In the genomic region with DNA sequence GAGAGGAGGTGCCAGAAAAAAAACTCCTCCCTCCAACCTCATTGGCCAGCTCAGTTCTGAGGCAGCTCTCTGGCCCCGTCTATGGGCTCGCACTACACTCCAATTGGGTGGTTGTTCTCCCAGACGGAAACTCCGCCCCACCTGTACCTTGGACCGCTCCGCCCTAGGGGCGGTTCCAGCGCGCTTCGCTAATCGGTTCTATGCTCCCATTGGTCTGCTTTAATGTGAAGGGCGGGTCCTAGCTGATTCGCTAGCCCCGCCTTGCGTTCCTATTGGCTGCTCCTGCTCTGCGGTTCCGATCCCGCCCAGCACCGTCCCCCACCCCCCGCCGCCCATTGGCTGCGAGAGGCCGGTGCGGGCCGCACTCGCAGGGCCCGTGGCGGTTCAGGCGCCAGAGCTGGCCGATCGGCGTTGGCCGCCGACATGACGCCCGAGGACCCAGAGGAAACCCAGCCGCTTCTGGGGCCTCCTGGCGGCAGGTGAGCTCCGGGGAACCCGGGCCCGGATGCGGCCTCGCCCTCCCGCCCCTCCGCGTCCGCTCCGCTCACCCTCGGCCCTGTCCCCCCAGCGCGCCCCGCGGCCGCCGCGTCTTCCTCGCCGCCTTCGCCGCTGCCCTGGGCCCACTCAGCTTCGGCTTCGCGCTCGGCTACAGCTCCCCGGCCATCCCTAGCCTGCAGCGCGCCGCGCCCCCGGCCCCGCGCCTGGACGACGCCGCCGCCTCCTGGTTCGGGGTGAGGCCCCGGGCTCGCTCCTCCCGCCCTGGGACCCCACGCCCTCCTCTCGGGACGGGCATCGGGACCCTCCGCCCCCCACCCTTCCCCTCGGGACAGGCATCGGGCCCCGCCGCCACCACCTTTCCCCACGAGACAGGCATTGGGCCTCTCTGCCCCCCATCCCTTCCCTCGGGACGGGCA, we compare ENCODE assay signal across 8 cellular contexts. TPM values are rescaled to one million over a fixed set of nuclear protein-coding genes. Genes with fewer than 3 reads are reported as not detected.
A peak's percentile ranks its signal among the peaks of the same experiment; 100 is the strongest.
DNase-seq lines count a peak whose midpoint lies in the region; ATAC-seq and TF ChIP-seq lines count a peak whose summit lies in the region.

Gene SLC2A8, plus strand, starts transcription at position 362 of the 914 bp plus-strand sequence. Its CDS starts 62 bp downstream, at position 424.

- POLR2A ChIA-PET in HEK293T (lab: Yijun Ruan, JAX): interaction anchor here (0.7 to 1.7 kb wide), 13 partner anchors 9 to 182 kb away, joined by 3 to 18 read pairs (median 4); partner anchors contain the start of gene ZNF79

- TF ChIP-seq CTCF in osteoblast (IDR thresholded peaks at IDR 0.05; ENCODE audit: extremely low read depth, low read depth, low read length) (no peak), testis (IDR thresholded peaks at IDR 0.05) (peak in 2 of 3 experiments; percentile 11 to 25)

- no peaks in the 10 kb centered on the region for H3K36me3 ChIP-seq in osteoblast (ENCODE audit: insufficient read depth, low read length)
- H3K36me3 ChIP-seq in testis (ENCODE audit: low read depth, missing control alignments): no peaks in the 10 kb centered on the region

- peak within 1 kb of the TSS; percentile 91 for H2AFZ ChIP-seq in osteoblast (ENCODE audit: low read length)

- DNase-seq in GM04503 (ENCODE audit: low read depth) (peak; percentile 89), HEK293T (ENCODE audit: extremely low spot score) (peak; percentile 97), NCI-H1092 (lab: John Stamatoyannopoulos, UW) (peak; percentile 99), head of caudate nucleus (peak; percentile 97 to 100 (median 100)), osteoblast (ENCODE audit: insufficient read length, low spot score, missing footprints) (peak; percentile 99), testis (peak; percentile 99)
- peak; percentile 48 for DNase-seq in activated naive CD8-positive, alpha-beta T cell treated with anti-CD3 and anti-CD28 coated beads, Interleukin-2, amount 50 U/mL, for 16 hours (ENCODE audit: low read depth, low spot score)

- TF ChIP-seq POLR2A in testis (IDR thresholded peaks at IDR 0.05): no peak

- H3K9me3 ChIP-seq in osteoblast (ENCODE audit: low read depth, low read length) (no peaks in the 10 kb centered on the region), testis (no peaks in the 10 kb centered on the region)

- CTCF ChIA-PET in HEK293T (lab: Yijun Ruan, JAX): interaction anchor here (0.8 to 1.6 kb wide), 2 partner anchors 37 to 173 kb away, joined by 3 to 4 read pairs; no protein-coding TSS in a partner anchor

- H4K20me1 ChIP-seq in osteoblast (ENCODE audit: insufficient read depth, low read length): peaks cover 12% of the 10 kb centered on the region

- H3K27ac ChIP-seq in osteoblast (ENCODE audit: low read depth, low read length) (peak within 1 kb of the TSS; percentile 23), testis (peak within 1 kb of the TSS; percentile 51 to 90)

- H3K4me3 ChIP-seq in osteoblast (ENCODE audit: insufficient read depth, low read length) (peak within 1 kb of the TSS; percentile 77), testis (peak within 1 kb of the TSS; percentile 84 to 90)

- ATAC-seq in SK-N-SH treated with all-trans-retinoic acid at 6 μM for 48 hours: peak; percentile 96

- H3K4me1 ChIP-seq in osteoblast (ENCODE audit: insufficient read depth, low read length): peaks cover 7% of the 10 kb centered on the region
- peaks cover 10% of the 10 kb centered on the region for H3K4me1 ChIP-seq in testis

- H3K27me3 ChIP-seq in osteoblast (ENCODE audit: insufficient read depth, low read length): peaks cover 10% of the 10 kb centered on the region
- no peaks in the 10 kb centered on the region for H3K27me3 ChIP-seq in testis

- intact Hi-C loops in head of caudate nucleus (cut with DNase I) (loop anchor here (5.0 kb wide), 1 partner anchor 170 kb away; no protein-coding TSS in a partner anchor), testis (cut with DNase I; ENCODE audit: low total_unique reads) (no loop called here)

- 0 to 1% methylated on average over 44 to 91 of the region's 92 CpGs for WGBS in testis, 2 donors

- peak within 1 kb of the TSS; percentile 84 for H3K4me2 ChIP-seq in osteoblast (ENCODE audit: insufficient read depth, low read length)

- H3K79me2 ChIP-seq in osteoblast (ENCODE audit: insufficient read depth, low read length): peaks cover 7% of the 10 kb centered on the region

TF ChIP-seq in HEK293T, 16 proteins besides CTCF, POLR2A, EP300 and RAD21:
- TF ChIP-seq HDGF (IDR thresholded peaks at IDR 0.05; ENCODE audit: borderline replicate concordance) (peak; percentile 91; the same call in 1 of the 2 replicates), PKNOX1 (IDR thresholded peaks at IDR 0.05) (peak; percentile 88), FOXK2 (IDR thresholded peaks at IDR 0.05) (no peak), TARDBP (IDR thresholded peaks at IDR 0.05) (no peak), SP1 (IDR thresholded peaks at IDR 0.05) (no peak)

TF ChIP-seq in SK-N-SH treated with all-trans-retinoic acid at 6 μM for 48 hours, 23 proteins besides CTCF, POLR2A, EP300 and RAD21:
- TF ChIP-seq, protein P1, sequence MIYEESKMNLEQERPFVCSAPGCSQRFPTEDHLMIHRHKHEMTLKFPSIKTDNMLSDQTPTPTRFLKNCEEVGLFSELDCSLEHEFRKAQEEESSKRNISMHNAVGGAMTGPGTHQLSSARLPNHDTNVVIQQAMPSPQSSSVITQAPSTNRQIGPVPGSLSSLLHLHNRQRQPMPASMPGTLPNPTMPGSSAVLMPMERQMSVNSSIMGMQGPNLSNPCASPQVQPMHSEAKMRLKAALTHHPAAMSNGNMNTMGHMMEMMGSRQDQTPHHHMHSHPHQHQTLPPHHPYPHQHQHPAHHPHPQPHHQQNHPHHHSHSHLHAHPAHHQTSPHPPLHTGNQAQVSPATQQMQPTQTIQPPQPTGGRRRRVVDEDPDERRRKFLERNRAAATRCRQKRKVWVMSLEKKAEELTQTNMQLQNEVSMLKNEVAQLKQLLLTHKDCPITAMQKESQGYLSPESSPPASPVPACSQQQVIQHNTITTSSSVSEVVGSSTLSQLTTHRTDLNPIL (CRISPR knock-in tag; IDR thresholded peaks at IDR 0.05; ENCODE audit: low read depth): no peak
- TF ChIP-seq TOX (CRISPR knock-in tag; IDR thresholded peaks at IDR 0.05; ENCODE audit: borderline replicate concordance): no peak
- no peak for TF ChIP-seq POU6F1 (CRISPR knock-in tag; IDR thresholded peaks at IDR 0.05; ENCODE audit: borderline replicate concordance, low read depth)
- no peak for TF ChIP-seq GLIS3 (CRISPR knock-in tag; IDR thresholded peaks at IDR 0.05)
- no peak for TF ChIP-seq PATZ1 (CRISPR knock-in tag; IDR thresholded peaks at IDR 0.05; ENCODE audit: borderline replicate concordance)
- TF ChIP-seq BACH2 (CRISPR knock-in tag; IDR thresholded peaks at IDR 0.05; ENCODE audit: borderline replicate concordance): no peak
- no peak for TF ChIP-seq OSR1 (CRISPR knock-in tag; IDR thresholded peaks at IDR 0.05)

RNA-seq across cellular contexts. Expression of gene SLC2A8, which starts in this region (rescaled TPM):
- total RNA-seq in osteoblast: 5.4 and 6.8 TPM in 2 replicates
- 10 to 100 TPM; 62.7 to 68.6 TPM for total RNA-seq in testis
- polyA plus RNA-seq in testis (ENCODE audit: insufficient read depth, low read depth, low replicate concordance): 128 TPM

Comparison
In these comparisons a context has a peak if more than half of its experiments do, and no peak if none do; other contexts are left out.
1. Peak in every context shown above with its lines: DNase-seq, ATAC-seq, H3K4me3 ChIP-seq and H3K27ac ChIP-seq.
2. DNase-seq: peak in every context shown above with its lines; median percentile 100 in head of caudate nucleus; 99 in NCI-H1092; 99 in osteoblast; 99 in testis; 97 in HEK293T; 89 in GM04503; 48 in activated naive CD8-positive, alpha-beta T cell treated with anti-CD3 and anti-CD28 coated beads, Interleukin-2, amount 50 U/mL, for 16 hours.